8 cellular contexts compared by ENCODE assay signal in genomic region chr1:226882631-226883409, GRCh38. TPM values are rescaled to one million over a fixed set of nuclear protein-coding genes. Genes with fewer than 3 reads are reported as not detected.
DNase-seq lines count a peak whose midpoint lies in the region; ATAC-seq and TF ChIP-seq lines count a peak whose summit lies in the region.

No MANE protein-coding gene starts in this region.

- CTCF ChIA-PET in activated CD4-positive, alpha-beta T cell treated with anti-CD3 and anti-CD28 coated beads for 36 hours (lab: Charles Lee): interaction anchor here (0.6 to 1.9 kb wide), 8 partner anchors 13 to 408 kb away, joined by 3 to 9 read pairs (median 4); partner anchors contain the start of gene PSEN2

- peak overlapping the region; percentile 64 for H3K4me3 Mint-ChIP-seq in activated CD4-positive, alpha-beta T cell treated with anti-CD3 and anti-CD28 coated beads for 36 hours

- 49% methylated on average over 9 of the region's 9 CpGs for WGBS in smooth muscle cell (ENCODE audit: low lambda C conversion rate)

- peak; percentile 92 for ATAC-seq in activated CD4-positive, alpha-beta T cell treated with anti-CD3 and anti-CD28 coated beads for 36 hours
- peak; percentile 96 for ATAC-seq in HG02938 (IDR thresholded peaks at IDR 0.05; ENCODE audit: unreplicated experiment)
- peak; percentile 64 for ATAC-seq in SK-N-SH treated with all-trans-retinoic acid at 6 μM for 48 hours

- no peak overlapping the region for H3K4me2 ChIP-seq in smooth muscle cell

- peak overlapping the region; percentile 3 for H3K4me3 ChIP-seq in smooth muscle cell
- peak overlapping the region in 12 of 59 donors; percentile 0 to 30 (median 11) for H3K4me3 ChIP-seq in dorsolateral prefrontal cortex

- no peaks in the 10 kb centered on the region for H3K9me3 ChIP-seq in smooth muscle cell (replicated peaks; ENCODE audit: low read depth)

- no peaks in the 10 kb centered on the region for H3K79me2 ChIP-seq in smooth muscle cell (ENCODE audit: low read depth)

- no peaks in the 10 kb centered on the region for H3K27me3 Mint-ChIP-seq in activated CD4-positive, alpha-beta T cell treated with anti-CD3 and anti-CD28 coated beads for 36 hours

- no peaks in the 10 kb centered on the region for H3K36me3 ChIP-seq in smooth muscle cell (ENCODE audit: low read depth)

- peak; percentile 54 for DNase-seq in activated CD4-positive, alpha-beta T cell treated with anti-CD3 and anti-CD28 coated beads for 36 hours
- DNase-seq in activated CD4-positive, alpha-beta T cell treated with anti-CD3 and anti-CD28 coated beads, Interleukin-2, amount 50 U/mL, for 4 hours: no peak
- DNase-seq in fibroblast of peridontal ligament (ENCODE audit: extremely low read depth): peak; percentile 62
- DNase-seq in smooth muscle cell (lab: John Stamatoyannopoulos, UW; ENCODE audit: unreplicated experiment): no peak
- DNase-seq in dorsolateral prefrontal cortex: no peak
- no peak for DNase-seq in NCI-H2227 (lab: John Stamatoyannopoulos, UW; ENCODE audit: unreplicated experiment)

- no peak overlapping the region for H3K9ac ChIP-seq in smooth muscle cell (ENCODE audit: low read depth)

- H3K27me3 ChIP-seq in smooth muscle cell (ENCODE audit: low read depth) (no peaks in the 10 kb centered on the region), dorsolateral prefrontal cortex (no peaks in the 10 kb centered on the region)

- H3K4me1 ChIP-seq in smooth muscle cell (ENCODE audit: low read depth): no peaks in the 10 kb centered on the region

- no peaks in the 10 kb centered on the region for H3F3A ChIP-seq in smooth muscle cell (ENCODE audit: low read depth)

- no peaks in the 10 kb centered on the region for H4K20me1 ChIP-seq in smooth muscle cell (ENCODE audit: low read depth)

- H3K4me1 Mint-ChIP-seq in activated CD4-positive, alpha-beta T cell treated with anti-CD3 and anti-CD28 coated beads for 36 hours: peaks cover 53% of the 10 kb centered on the region

- TF ChIP-seq CTCF in smooth muscle cell (IDR thresholded peaks at IDR 0.05; ENCODE audit: borderline replicate concordance, insufficient read depth, poor library complexity, severe bottlenecking) (no peak), dorsolateral prefrontal cortex (IDR thresholded peaks at IDR 0.05 in 54 of 56, conservative IDR thresholded peaks at IDR 0.05 in 2 of 56; ENCODE audit: low read depth in 1 of 56, partially characterized antibody in 56 of 56) (no peak)

- intact Hi-C loops in activated CD4-positive, alpha-beta T cell treated with anti-CD3 and anti-CD28 coated beads for 36 hours (cut with DNase I, micrococcal nuclease): loop anchor here (1.0 to 10.0 kb wide), 7 partner anchors 54 to 852 kb away; partner anchors contain the start of genes JMJD4 (in 1 of the 2) and SNAP47 (in 1 of the 2)
- intact Hi-C loops in dorsolateral prefrontal cortex (cut with DNase I): no loop called here

- POLR2A ChIA-PET in activated CD4-positive, alpha-beta T cell treated with anti-CD3 and anti-CD28 coated beads for 36 hours (lab: Charles Lee): interaction anchor here (0.6 to 1.3 kb wide), 7 partner anchors 8 to 256 kb away, joined by 3 to 12 read pairs (median 4); partner anchors contain the start of gene COQ8A

- no peak overlapping the region for H2AFZ ChIP-seq in smooth muscle cell (ENCODE audit: low read depth)

- H3K36me3 Mint-ChIP-seq in activated CD4-positive, alpha-beta T cell treated with anti-CD3 and anti-CD28 coated beads for 36 hours (ENCODE audit: low read depth): no peaks in the 10 kb centered on the region

- H3K27ac Mint-ChIP-seq in activated CD4-positive, alpha-beta T cell treated with anti-CD3 and anti-CD28 coated beads for 36 hours: peak overlapping the region; percentile 91

- H3K9me3 Mint-ChIP-seq in activated CD4-positive, alpha-beta T cell treated with anti-CD3 and anti-CD28 coated beads for 36 hours (ENCODE audit: low read depth): no peaks in the 10 kb centered on the region

- H3K27ac ChIP-seq in smooth muscle cell (ENCODE audit: low read depth) (no peak overlapping the region), dorsolateral prefrontal cortex (peak overlapping the region in 4 of 59 donors; percentile 5 to 22 (median 8))

TF ChIP-seq in SK-N-SH treated with all-trans-retinoic acid at 6 μM for 48 hours, 23 proteins besides CTCF, POLR2A, EP300 and RAD21:
- no peak for TF ChIP-seq TCF4 (CRISPR knock-in tag; IDR thresholded peaks at IDR 0.05; ENCODE audit: borderline replicate concordance)
- no peak for TF ChIP-seq ESRRG (CRISPR knock-in tag; IDR thresholded peaks at IDR 0.05)
- TF ChIP-seq ZNF70 (CRISPR knock-in tag; IDR thresholded peaks at IDR 0.05): no peak
- TF ChIP-seq TOX (CRISPR knock-in tag; IDR thresholded peaks at IDR 0.05; ENCODE audit: borderline replicate concordance): no peak
- no peak for TF ChIP-seq GLIS3 (CRISPR knock-in tag; IDR thresholded peaks at IDR 0.05)
- TF ChIP-seq OSR1 (CRISPR knock-in tag; IDR thresholded peaks at IDR 0.05): no peak
- no peak for TF ChIP-seq PATZ1 (CRISPR knock-in tag; IDR thresholded peaks at IDR 0.05; ENCODE audit: borderline replicate concordance)
- no peak for TF ChIP-seq CREB5 (CRISPR knock-in tag; IDR thresholded peaks at IDR 0.05; ENCODE audit: low read depth)
- no peak for TF ChIP-seq TSHZ2 (CRISPR knock-in tag; IDR thresholded peaks at IDR 0.05)

RNA-seq across cellular contexts. Expression of gene PSEN2, which starts 12.4 kb away (rescaled TPM):
- total RNA-seq in activated CD4-positive, alpha-beta T cell treated with anti-CD3 and anti-CD28 coated beads for 36 hours: 1 to 10 TPM; 2.2 to 3.2 TPM
- total RNA-seq in smooth muscle cell: 5.7 and 7.8 TPM in 2 replicates
- 2.4 and 3.5 TPM in 2 replicates for polyA plus RNA-seq in smooth muscle cell
- total RNA-seq in dorsolateral prefrontal cortex: 10 to 100 TPM; 10.2 to 38.9 (median 24.1) TPM

RNA-seq across cellular contexts. Expression of gene COQ8A, which starts 57.3 kb away (rescaled TPM):
- total RNA-seq in activated CD4-positive, alpha-beta T cell treated with anti-CD3 and anti-CD28 coated beads for 36 hours: 10 to 100 TPM; 21.3 to 26.9 TPM
- 3.1 and 3.4 TPM in 2 replicates for total RNA-seq in smooth muscle cell
- 3.4 and 4.2 TPM in 2 replicates for polyA plus RNA-seq in smooth muscle cell
- total RNA-seq in dorsolateral prefrontal cortex: 10 to 100 TPM; 27.2 to 59.8 (median 44.7) TPM

Comparison
In these comparisons a context has a peak if more than half of its experiments do, and no peak if none do; other contexts are left out.
1. DNase-seq: peak in activated CD4-positive, alpha-beta T cell treated with anti-CD3 and anti-CD28 coated beads for 36 hours (single experiment) and fibroblast of peridontal ligament (single experiment); none in activated CD4-positive, alpha-beta T cell treated with anti-CD3 and anti-CD28 coated beads, Interleukin-2, amount 50 U/mL, for 4 hours (0 of 2), smooth muscle cell (single experiment), dorsolateral prefrontal cortex (0 of 10) and NCI-H2227 (single experiment).
2. intact Hi-C loops: an anchor here in activated CD4-positive, alpha-beta T cell treated with anti-CD3 and anti-CD28 coated beads for 36 hours (1.0 to 10.0 kb wide); none called in dorsolateral prefrontal cortex.
3. Peak in every context shown above with its lines, with median percentiles within 50 percentile points of each other: ATAC-seq.